13 cellular contexts compared by ENCODE assay signal in genomic region chr12:28086521-28086920, GRCh38.
A peak's percentile ranks its signal among the peaks of the same experiment; 100 is the strongest.
DNase-seq lines count a peak whose midpoint lies in the region; ATAC-seq, FAIRE-seq and TF ChIP-seq lines count a peak whose summit lies in the region.
"Had no signal": no experiment of that assay in that cellular context is flagged by ENCODE, and none has a peak within 500 bp of the region (broad histone marks: within the 10 kb centered on the region; RNA-seq: fewer than 3 reads in every experiment).

No MANE protein-coding gene starts in this region.

- peak overlapping the region; percentile 59; the same call in 1 of the 2 replicates for H3K4me2 ChIP-seq in GM12878 (ENCODE audit: control insufficient read depth, insufficient read depth)
- H3K4me2 ChIP-seq in HepG2 (ENCODE audit: low read depth, low read length): no peak overlapping the region

- H3K79me2 ChIP-seq in GM12878 (ENCODE audit: control insufficient read depth, insufficient read depth, low read length) (no peaks in the 10 kb centered on the region), HepG2 (ENCODE audit: insufficient read depth, low read length) (no peaks in the 10 kb centered on the region)

- CTCF ChIA-PET in GM12878 (lab: Yijun Ruan, JAX): interaction anchor here (0.6 kb wide), 1 partner anchor 12 kb away, joined by 3 read pairs; no protein-coding TSS in a partner anchor
- CTCF ChIA-PET in GM10248 (lab: Yijun Ruan, JAX): interaction anchor here (0.8 to 1.4 kb wide), 3 partner anchors 8 to 49 kb away, joined by 3 to 4 read pairs (median 4); no protein-coding TSS in a partner anchor
- CTCF ChIA-PET in HepG2 (lab: Yijun Ruan, JAX; ENCODE audit: low intra/inter-chr PET ratio, low total read pairs): no interaction called here

- intact Hi-C loops in GM12878 (cut with micrococcal nuclease; ENCODE audit: unreplicated experiment) (no loop called here), HepG2 (cut with micrococcal nuclease; ENCODE audit: unreplicated experiment) (no loop called here)

- TF ChIP-seq CTCF in GM12878 (IDR thresholded peaks at IDR 0.05 in 2 of 3, conservative IDR thresholded peaks at IDR 0.05 in 1 of 3; ENCODE audit: control insufficient read depth in 2 of 3, extremely low read depth in 1 of 3, insufficient read depth in 1 of 3, low read depth in 3 of 3, low read length in 3 of 3) (no peak), GM10248 (IDR thresholded peaks at IDR 0.05; ENCODE audit: control extremely low read depth, extremely low read depth, low read depth, missing control alignments) (no peak), HepG2 (CRISPR knock-in tag; IDR thresholded peaks at IDR 0.05) (no peak)

- TF ChIP-seq EP300 in GM12878 (IDR thresholded peaks at IDR 0.05; ENCODE audit: borderline replicate concordance in 1 of 2, control insufficient read depth in 1 of 2, low read depth in 2 of 2, low read length in 2 of 2) (no peak), HepG2 (IDR thresholded peaks at IDR 0.05; ENCODE audit: low read depth in 2 of 2, low read length in 2 of 2) (no peak), HepG2 (CRISPR knock-in tag; IDR thresholded peaks at IDR 0.05; ENCODE audit: borderline replicate concordance) (no peak)

- no peak for DNase-seq in GM12878 (ENCODE audit: low read depth, low spot score)
- DNase-seq in hypothalamus (lab: John Stamatoyannopoulos, UW): no peak
- DNase-seq in GM10248 (ENCODE audit: extremely low spot score): no peak
- DNase-seq in HepG2 (ENCODE audit: low spot score): no peak
- no peak for DNase-seq in germinal center (ENCODE audit: low spot score)
- DNase-seq: activated B cell treated with CpG ODN at 0.5 μM for 24 hours, brain microvascular endothelial cell, NCI-H1105, NCI-H526 treated with DMSO at 0.1 percent for 48 hours, SJCRH30 had no signal

- no peak overlapping the region for H3K27ac ChIP-seq in GM12878 (ENCODE audit: control insufficient read depth, insufficient read depth)
- H3K27ac ChIP-seq in HepG2 (ENCODE audit: extremely low read length, insufficient read depth, low read length): no peak overlapping the region
- H3K27ac ChIP-seq: brain microvascular endothelial cell, SJCRH30 had no signal

- H2AFZ ChIP-seq in GM12878 (ENCODE audit: control insufficient read depth, low read depth, low read length) (no peak overlapping the region), HepG2 (ENCODE audit: low read length) (no peak overlapping the region)

- no peaks in the 10 kb centered on the region for H3K36me3 ChIP-seq in GM12878 (ENCODE audit: control insufficient read depth in 2 of 2, insufficient read depth in 2 of 2, low read length in 1 of 2)
- no peaks in the 10 kb centered on the region for H3K36me3 ChIP-seq in HepG2 (replicated peaks in 1 of 2; ENCODE audit: control insufficient read depth in 1 of 2, insufficient read depth in 2 of 2, low read length in 2 of 2)
- H3K36me3 ChIP-seq: brain microvascular endothelial cell, SJCRH30 had no signal

- ATAC-seq in GM18858 (IDR thresholded peaks at IDR 0.05; ENCODE audit: unreplicated experiment): peak; percentile 80
- ATAC-seq in GM21528 (IDR thresholded peaks at IDR 0.05; ENCODE audit: low FRiP score, unreplicated experiment): peak; percentile 78
- ATAC-seq in HG03066 (IDR thresholded peaks at IDR 0.05; ENCODE audit: low read depth, unreplicated experiment): peak; percentile 76
- ATAC-seq in GM12878: peak; percentile 47; the same call in 2 of the 3 replicates
- ATAC-seq in HepG2: no peak

- H3K27me3 ChIP-seq in GM12878 (replicated peaks in 1 of 2; ENCODE audit: control insufficient read depth in 2 of 2, insufficient read depth in 2 of 2, low read length in 1 of 2) (no peaks in the 10 kb centered on the region), HepG2 (ENCODE audit: control insufficient read depth in 1 of 2, insufficient read depth in 2 of 2, low read length in 2 of 2) (no peaks in the 10 kb centered on the region)
- H3K27me3 ChIP-seq: brain microvascular endothelial cell, SJCRH30 had no signal

- SMC1A ChIA-PET in GM12878 (lab: Charles Lee; ENCODE audit: uncharacterized antibody, unreplicated experiment): no interaction called here

- no peak for TF ChIP-seq POLR2A in GM12878 (IDR thresholded peaks at IDR 0.05; ENCODE audit: low read depth, low read length)
- TF ChIP-seq POLR2A in HepG2 (IDR thresholded peaks at IDR 0.05; ENCODE audit: insufficient read depth in 1 of 2, low read depth in 2 of 2, low read length in 2 of 2): no peak

- peak; percentile 7 for FAIRE-seq in GM12878 (lab: Jason Lieb, UNC)
- no peak for FAIRE-seq in HepG2 (lab: Jason Lieb, UNC)

- RAD21 ChIA-PET in GM12878 (lab: Charles Lee; ENCODE audit: unreplicated experiment): no interaction called here

- H3K9me3 ChIP-seq in GM12878 (replicated peaks; ENCODE audit: control insufficient read depth, insufficient read depth, low read length) (no peaks in the 10 kb centered on the region), HepG2 (ENCODE audit: low read length) (no peaks in the 10 kb centered on the region)
- H3K9me3 ChIP-seq: SJCRH30 had no signal

- BruUV-seq in GM12878 (replicated peaks; lab: Mats Ljungman, UMichigan) (no TSS peak), HepG2 (replicated peaks; lab: Mats Ljungman, UMichigan) (no TSS peak)

- 0% methylated on average over 4 of the region's 4 CpGs for WGBS in GM12878 (ENCODE audit: insufficient coverage, insufficient replicate concordance, low lambda C conversion rate, missing lambda C conversion rate)
- WGBS in HepG2 (ENCODE audit: low lambda C conversion rate): 17% methylated on average over 4 of the region's 4 CpGs

- H3K4me1 ChIP-seq in GM12878 (ENCODE audit: control insufficient read depth, insufficient read depth, low read length) (peaks cover 6% of the 10 kb centered on the region), HepG2 (ENCODE audit: insufficient read depth, low read length) (no peaks in the 10 kb centered on the region)

- no peak overlapping the region for H3K9ac ChIP-seq in GM12878 (ENCODE audit: control insufficient read depth, insufficient read depth, low read length)
- H3K9ac ChIP-seq in HepG2 (ENCODE audit: insufficient read depth, low read depth, low read length): no peak overlapping the region

- no peak overlapping the region for H3K4me3 ChIP-seq in GM12878
- no peak overlapping the region for H3K4me3 ChIP-seq in HepG2 (replicated peaks in 1 of 3; ENCODE audit: insufficient read depth in 1 of 3, low read depth in 2 of 3, low read length in 3 of 3)
- H3K4me3 ChIP-seq: SJCRH30 had no signal

- in situ Hi-C loops in GM12878 (cut with MboI): no loop called here
- in situ Hi-C loops in HepG2 (cut with HindIII; ENCODE audit: extremely low pct_ligation_motif_present, low pct_unique_long_range_greater_than_20kb): no loop called here

- TF ChIP-seq RAD21 in GM12878 (IDR thresholded peaks at IDR 0.05; ENCODE audit: insufficient read depth, low read depth, low read length) (no peak), HepG2 (CRISPR knock-in tag; IDR thresholded peaks at IDR 0.05) (no peak)

- POLR2A ChIA-PET in GM12878 (lab: Charles Lee) (no interaction called here), GM10248 (lab: Yijun Ruan, JAX) (no interaction called here), HepG2 (lab: Yijun Ruan, JAX) (no interaction called here)

- H4K20me1 ChIP-seq in GM12878 (ENCODE audit: control insufficient read depth, insufficient read depth) (no peaks in the 10 kb centered on the region), HepG2 (ENCODE audit: insufficient read depth, low read length) (no peaks in the 10 kb centered on the region)

TF ChIP-seq in GM12878, 131 proteins besides CTCF, POLR2A, EP300 and RAD21:
- peak; percentile 70 for TF ChIP-seq RUNX3 (IDR thresholded peaks at IDR 0.05; ENCODE audit: low read length)
- no peak for TF ChIP-seq ZNF274 (IDR thresholded peaks at IDR 0.05; ENCODE audit: insufficient read depth, insufficient read length)
- TF ChIP-seq ETV6 (conservative IDR thresholded peaks at IDR 0.05 in 1 of 2, IDR thresholded peaks at IDR 0.05 in 1 of 2; ENCODE audit: borderline replicate concordance in 1 of 2, low read depth in 1 of 2): peak in 1 of 2 experiments; percentile 39; a peak in 1 of 4 replicates
- peak; percentile 49 to 57; a peak in 2 of 4 replicates for TF ChIP-seq IKZF2 (IDR thresholded peaks at IDR 0.05)
- peak; percentile 24; the same call in 1 of the 2 replicates for TF ChIP-seq JUNB (IDR thresholded peaks at IDR 0.05)
- TF ChIP-seq IKZF1 (conservative IDR thresholded peaks at IDR 0.05): peak; percentile 49
- no peak for TF ChIP-seq SP1 (IDR thresholded peaks at IDR 0.05; ENCODE audit: low read depth, low read length)
- TF ChIP-seq HDGF (IDR thresholded peaks at IDR 0.05): no peak
- TF ChIP-seq NFIC (IDR thresholded peaks at IDR 0.05; ENCODE audit: low read depth, low read length): peak; percentile 25; the same call in 1 of the 2 replicates

TF ChIP-seq in HepG2, 621 proteins besides CTCF, POLR2A, EP300 and RAD21:
- TF ChIP-seq ZNF788 (CRISPR knock-in tag; IDR thresholded peaks at IDR 0.05; ENCODE audit: borderline replicate concordance) (no peak), ZNF34 (CRISPR knock-in tag; IDR thresholded peaks at IDR 0.05; ENCODE audit: borderline replicate concordance) (no peak)
